9 cellular contexts compared by ENCODE assay signal in the genomic region with DNA sequence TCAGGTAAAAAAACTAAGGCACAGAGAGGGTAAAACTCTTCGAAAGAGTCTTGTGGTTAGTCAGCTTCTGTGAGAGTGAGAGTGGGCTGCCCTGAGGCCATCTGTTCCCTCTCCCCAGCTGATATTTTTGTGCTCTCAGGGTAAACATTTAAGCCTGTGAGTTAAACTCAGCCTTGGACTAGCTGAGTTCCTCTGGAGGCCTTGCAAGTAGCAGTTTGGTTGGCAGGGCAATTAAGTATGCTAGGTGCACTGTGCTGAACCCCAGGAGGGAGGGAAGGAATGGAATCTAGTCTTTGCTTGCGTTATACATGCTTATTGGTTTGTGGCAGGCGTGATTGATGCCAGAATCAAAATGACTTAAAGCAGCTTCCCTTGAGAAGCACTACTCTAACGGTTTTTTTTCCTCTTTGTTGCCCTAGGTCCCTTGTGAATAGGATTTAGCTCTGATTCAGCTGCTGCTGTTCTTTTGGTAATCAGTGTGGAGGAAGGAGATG.
DNase-seq lines count a peak whose midpoint lies in the region; ATAC-seq, FAIRE-seq and TF ChIP-seq lines count a peak whose summit lies in the region.
"Had no signal": no experiment of that assay in that cellular context is flagged by ENCODE, and none has a peak within 500 bp of the region (broad histone marks: within the 10 kb centered on the region; RNA-seq: fewer than 3 reads in every experiment).

No MANE protein-coding gene starts in this region.

- H3K4me1 ChIP-seq in GM23338 (ENCODE audit: insufficient read depth) (peaks cover 50% of the 10 kb centered on the region), gastroesophageal sphincter (peaks cover 6 to 34% (median 18%) of the 10 kb centered on the region in 3 donors), trophoblast cell (ENCODE audit: control insufficient read depth in 1 of 2, insufficient read depth in 2 of 2, low read length in 2 of 2) (peaks cover 7 to 11% of the 10 kb centered on the region in 2 experiments)

- peaks cover 4% of the 10 kb centered on the region for H3K27me3 Mint-ChIP-seq in GM23338 (ENCODE audit: insufficient read depth, low read depth, poor library complexity)
- H3K27me3 Mint-ChIP-seq in mesothelial cell of epicardium (ENCODE audit: low read depth), result no peaks in the 10 kb centered on the region

- H2AK5ac ChIP-seq in trophoblast cell (ENCODE audit: low read length), result no peak overlapping the region

- no peak overlapping the region for H3K23ac ChIP-seq in trophoblast cell (ENCODE audit: low read length)

- H2BK5ac ChIP-seq in trophoblast cell (ENCODE audit: low read depth, low read length, poor library complexity), result no peak overlapping the region

- no peak for TF ChIP-seq CTCF in GM23338 (conservative IDR thresholded peaks at IDR 0.05; ENCODE audit: low read depth in 2 of 2)
- TF ChIP-seq CTCF in mesothelial cell of epicardium (IDR thresholded peaks at IDR 0.05; ENCODE audit: unreplicated experiment), result no peak
- TF ChIP-seq CTCF in gastroesophageal sphincter (IDR thresholded peaks at IDR 0.05), result no peak

- H4K12ac ChIP-seq in trophoblast cell (ENCODE audit: low read depth, low read length), result no peak overlapping the region

- no peak overlapping the region for H4K91ac ChIP-seq in trophoblast cell (ENCODE audit: low read depth, low read length)

- ATAC-seq in GM23338, result peak; percentile 63
- no peak for ATAC-seq in gastroesophageal sphincter
- ATAC-seq: K562 had no signal

- no peaks in the 10 kb centered on the region for H3F3A ChIP-seq in GM23338 (replicated peaks; ENCODE audit: low read depth)

- no peaks in the 10 kb centered on the region for H3K27me3 ChIP-seq in GM23338 (ENCODE audit: insufficient read depth)
- no peaks in the 10 kb centered on the region for H3K27me3 ChIP-seq in gastroesophageal sphincter
- no peaks in the 10 kb centered on the region for H3K27me3 ChIP-seq in trophoblast cell (ENCODE audit: insufficient read depth, low read length)

- H3K36me3 Mint-ChIP-seq in GM23338 (ENCODE audit: low read depth) (no peaks in the 10 kb centered on the region), mesothelial cell of epicardium (no peaks in the 10 kb centered on the region)

- no peak overlapping the region for H3K4me3 Mint-ChIP-seq in GM23338
- H3K4me3 Mint-ChIP-seq in mesothelial cell of epicardium, result no peak overlapping the region

- H3K9ac ChIP-seq in trophoblast cell (ENCODE audit: low read length), result no peak overlapping the region

- no peak overlapping the region for H3K18ac ChIP-seq in trophoblast cell (ENCODE audit: low read length)

- H2BK12ac ChIP-seq in trophoblast cell (ENCODE audit: low read length), result no peak overlapping the region

- peak; percentile 84 for FAIRE-seq in GM18507 (lab: Jason Lieb, UNC)
- FAIRE-seq: K562 had no signal

- WGBS in gastroesophageal sphincter (ENCODE audit: low coverage in 1 of 2), 2 donors, result 15% methylated on average over 4 of the region's 4 CpGs
- no CpG with 5 or more reads among the region's 4 CpGs for WGBS in trophoblast cell (ENCODE audit: extremely low coverage, insufficient coverage, insufficient read length)

- no peak overlapping the region for H3K14ac ChIP-seq in trophoblast cell (ENCODE audit: low read length)

- H3K9me3 ChIP-seq in gastroesophageal sphincter, result no peaks in the 10 kb centered on the region
- no peaks in the 10 kb centered on the region for H3K9me3 ChIP-seq in trophoblast cell (ENCODE audit: insufficient read depth, low read depth, low read length)

- no peak for DNase-seq in GM18507 (ENCODE audit: extremely low spot score, insufficient read length, low read depth)
- peak; percentile 43 for DNase-seq in GM23338 (ENCODE audit: low spot score)
- DNase-seq in NCI-H128 (lab: John Stamatoyannopoulos, UW; ENCODE audit: unreplicated experiment), result peak; percentile 51
- peak in 1 of 2 experiments; percentile 38 for DNase-seq in mesothelial cell of epicardium (ENCODE audit: low spot score in 2 of 2, unreplicated experiment in 2 of 2)
- DNase-seq in GF-D8 (lab: John Stamatoyannopoulos, UW), result no peak
- DNase-seq in trophoblast cell, result no peak
- no peak for DNase-seq in cortex of kidney (lab: John Stamatoyannopoulos, UW)

- H3K27ac ChIP-seq in GM23338 (ENCODE audit: low read depth) (peak overlapping the region; percentile 40; the same call in 1 of the 2 replicates), gastroesophageal sphincter (peak overlapping the region in 1 of 4 donors; percentile 29), trophoblast cell (ENCODE audit: low read depth, low read length) (no peak overlapping the region)

- no peak overlapping the region for H4K8ac ChIP-seq in trophoblast cell (ENCODE audit: low read depth, low read length)

- peaks cover 49% of the 10 kb centered on the region for H3K4me1 Mint-ChIP-seq in GM23338
- H3K4me1 Mint-ChIP-seq in mesothelial cell of epicardium, result peaks cover 56% of the 10 kb centered on the region

- H2AFZ ChIP-seq in GM23338 (no peak overlapping the region), trophoblast cell (ENCODE audit: insufficient read depth, low read length, poor library complexity) (no peak overlapping the region)

- no peak overlapping the region for H2BK120ac ChIP-seq in trophoblast cell (ENCODE audit: insufficient read depth, low read length, poor library complexity)

- H3K4me2 ChIP-seq in GM23338 (peak overlapping the region; percentile 75), trophoblast cell (ENCODE audit: low read length) (no peak overlapping the region)

- H3K36me3 ChIP-seq in GM23338 (ENCODE audit: insufficient read depth) (no peaks in the 10 kb centered on the region), gastroesophageal sphincter (no peaks in the 10 kb centered on the region), trophoblast cell (ENCODE audit: control insufficient read depth in 1 of 2, insufficient read depth in 2 of 2, low read length in 2 of 2) (no peaks in the 10 kb centered on the region)

- no peaks in the 10 kb centered on the region for H3K9me2 ChIP-seq in GM23338 (ENCODE audit: insufficient read depth)

- H3K79me2 ChIP-seq in GM23338 (replicated peaks; ENCODE audit: insufficient read depth), result no peaks in the 10 kb centered on the region
- H3K79me2 ChIP-seq in trophoblast cell (ENCODE audit: control insufficient read depth, insufficient read depth, low read length, poor library complexity), result no peaks in the 10 kb centered on the region

- H3K79me1 ChIP-seq in trophoblast cell (ENCODE audit: low read length), result no peaks in the 10 kb centered on the region

- H3K4ac ChIP-seq in trophoblast cell (ENCODE audit: low read depth, low read length), result no peak overlapping the region

- no peaks in the 10 kb centered on the region for H3K9me3 Mint-ChIP-seq in GM23338
- no peaks in the 10 kb centered on the region for H3K9me3 Mint-ChIP-seq in mesothelial cell of epicardium

- H3K27ac Mint-ChIP-seq in GM23338 (0 out of 2 replicates have a peak overlapping the region, but pooled peaks have one; percentile 36), mesothelial cell of epicardium (peak overlapping the region; percentile 68)

- H3K4me3 ChIP-seq in GM23338 (peak overlapping the region; percentile 21), gastroesophageal sphincter (no peak overlapping the region), trophoblast cell (ENCODE audit: low read depth, low read length) (no peak overlapping the region)
- H3K4me3 ChIP-seq: K562 had no signal

- TF ChIP-seq EP300 in gastroesophageal sphincter (IDR thresholded peaks at IDR 0.05), result no peak

- H4K20me1 ChIP-seq in GM23338 (replicated peaks; ENCODE audit: insufficient read depth), result no peaks in the 10 kb centered on the region

- no peak for TF ChIP-seq POLR2A in gastroesophageal sphincter (IDR thresholded peaks at IDR 0.05)

TF ChIP-seq in GM23338, 12 proteins besides CTCF, POLR2A, EP300 and RAD21 (continues in another document):
- no peak for TF ChIP-seq STAT1 (IDR thresholded peaks at IDR 0.05; ENCODE audit: unreplicated experiment)
- TF ChIP-seq NANOG (IDR thresholded peaks at IDR 0.05; ENCODE audit: borderline replicate concordance), result no peak
- TF ChIP-seq POLR2AphosphoS5 (IDR thresholded peaks at IDR 0.05; ENCODE audit: low read depth), result no peak
- no peak for TF ChIP-seq EZH2phosphoT487 (IDR thresholded peaks at IDR 0.05; ENCODE audit: unreplicated experiment)
- no peak for TF ChIP-seq JUNB (IDR thresholded peaks at IDR 0.05; ENCODE audit: unreplicated experiment)
- no peak for TF ChIP-seq EZH2 (IDR thresholded peaks at IDR 0.05; ENCODE audit: low read depth, unreplicated experiment)
- no peak for TF ChIP-seq ZNF114 (CRISPR knock-in tag; IDR thresholded peaks at IDR 0.05)
- TF ChIP-seq CREB1 (CRISPR knock-in tag; IDR thresholded peaks at IDR 0.05; ENCODE audit: low read depth), result no peak
- TF ChIP-seq ZNF331 (CRISPR knock-in tag; IDR thresholded peaks at IDR 0.05; ENCODE audit: low read depth), result no peak
- TF ChIP-seq, protein P1, sequence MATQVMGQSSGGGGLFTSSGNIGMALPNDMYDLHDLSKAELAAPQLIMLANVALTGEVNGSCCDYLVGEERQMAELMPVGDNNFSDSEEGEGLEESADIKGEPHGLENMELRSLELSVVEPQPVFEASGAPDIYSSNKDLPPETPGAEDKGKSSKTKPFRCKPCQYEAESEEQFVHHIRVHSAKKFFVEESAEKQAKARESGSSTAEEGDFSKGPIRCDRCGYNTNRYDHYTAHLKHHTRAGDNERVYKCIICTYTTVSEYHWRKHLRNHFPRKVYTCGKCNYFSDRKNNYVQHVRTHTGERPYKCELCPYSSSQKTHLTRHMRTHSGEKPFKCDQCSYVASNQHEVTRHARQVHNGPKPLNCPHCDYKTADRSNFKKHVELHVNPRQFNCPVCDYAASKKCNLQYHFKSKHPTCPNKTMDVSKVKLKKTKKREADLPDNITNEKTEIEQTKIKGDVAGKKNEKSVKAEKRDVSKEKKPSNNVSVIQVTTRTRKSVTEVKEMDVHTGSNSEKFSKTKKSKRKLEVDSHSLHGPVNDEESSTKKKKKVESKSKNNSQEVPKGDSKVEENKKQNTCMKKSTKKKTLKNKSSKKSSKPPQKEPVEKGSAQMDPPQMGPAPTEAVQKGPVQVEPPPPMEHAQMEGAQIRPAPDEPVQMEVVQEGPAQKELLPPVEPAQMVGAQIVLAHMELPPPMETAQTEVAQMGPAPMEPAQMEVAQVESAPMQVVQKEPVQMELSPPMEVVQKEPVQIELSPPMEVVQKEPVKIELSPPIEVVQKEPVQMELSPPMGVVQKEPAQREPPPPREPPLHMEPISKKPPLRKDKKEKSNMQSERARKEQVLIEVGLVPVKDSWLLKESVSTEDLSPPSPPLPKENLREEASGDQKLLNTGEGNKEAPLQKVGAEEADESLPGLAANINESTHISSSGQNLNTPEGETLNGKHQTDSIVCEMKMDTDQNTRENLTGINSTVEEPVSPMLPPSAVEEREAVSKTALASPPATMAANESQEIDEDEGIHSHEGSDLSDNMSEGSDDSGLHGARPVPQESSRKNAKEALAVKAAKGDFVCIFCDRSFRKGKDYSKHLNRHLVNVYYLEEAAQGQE (IDR thresholded peaks at IDR 0.05; ENCODE audit: unreplicated experiment), result no peak

Comparison
In these comparisons a context has a peak if more than half of its experiments do, and no peak if none do; other contexts are left out.
1. DNase-seq: peak in GM23338 (single experiment) and NCI-H128 (single experiment); none in GM18507 (single experiment), GF-D8 (single experiment), trophoblast cell (0 of 2) and cortex of kidney (single experiment).